ENCODE assay signal across 1 cellular context in the genomic region with DNA sequence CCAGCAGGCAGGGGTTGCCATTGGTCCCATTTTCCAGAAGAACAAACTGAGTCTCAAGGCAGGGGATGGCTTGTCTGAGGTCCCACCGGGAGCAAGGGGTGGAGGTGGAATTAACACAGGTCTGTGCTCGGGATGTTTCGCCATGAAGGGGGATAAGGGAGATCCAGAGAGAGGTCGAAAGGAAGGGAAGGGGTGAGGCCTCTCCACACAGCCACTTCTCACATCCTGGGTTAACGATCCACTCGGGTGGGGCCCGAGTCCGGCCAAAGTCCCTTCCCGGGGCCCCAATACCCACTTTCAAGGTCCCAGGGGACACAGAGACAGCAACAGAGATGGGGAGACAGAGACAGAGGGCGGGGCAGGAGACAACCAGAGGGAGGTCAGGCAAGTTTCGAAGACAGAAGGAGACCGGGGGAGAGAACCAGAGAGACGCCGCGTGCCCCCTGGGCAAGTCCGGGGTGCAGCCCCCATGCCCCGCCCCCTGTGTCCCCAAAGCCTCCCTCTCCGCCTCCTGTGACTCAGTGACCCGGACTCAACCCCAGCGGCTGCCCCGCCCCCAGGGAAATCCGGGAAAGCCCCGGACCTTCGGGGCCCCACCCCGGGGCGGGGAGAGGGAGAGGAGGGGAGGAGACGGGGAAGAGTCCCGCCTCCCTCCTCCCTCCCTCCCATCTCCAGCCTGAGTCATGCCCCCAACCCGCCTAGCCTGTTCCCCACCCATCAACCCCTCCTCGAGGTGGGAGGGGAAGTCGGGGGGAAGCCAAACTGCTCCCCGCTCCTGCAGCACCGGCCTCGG.
TF ChIP-seq lines count a peak whose summit lies in the region.

No MANE protein-coding gene starts in this region.

TF ChIP-seq in GM12891, 5 proteins besides CTCF, POLR2A, EP300 and RAD21:
- no peak for TF ChIP-seq POU2F2 (IDR thresholded peaks at IDR 0.05; ENCODE audit: low read depth, low read length)
- TF ChIP-seq PAX5 (IDR thresholded peaks at IDR 0.05; ENCODE audit: insufficient read depth, low read length, severe bottlenecking): no peak
- no peak for TF ChIP-seq POLR2AphosphoS5 (IDR thresholded peaks at IDR 0.05; ENCODE audit: low read depth, low read length)
- TF ChIP-seq SPI1 (IDR thresholded peaks at IDR 0.05; ENCODE audit: low read depth, low read length): no peak
- TF ChIP-seq TAF1 (IDR thresholded peaks at IDR 0.05; ENCODE audit: low read depth, low read length): no peak
